Comparison of ENCODE assay signal across 8 cellular contexts in the genomic region with DNA sequence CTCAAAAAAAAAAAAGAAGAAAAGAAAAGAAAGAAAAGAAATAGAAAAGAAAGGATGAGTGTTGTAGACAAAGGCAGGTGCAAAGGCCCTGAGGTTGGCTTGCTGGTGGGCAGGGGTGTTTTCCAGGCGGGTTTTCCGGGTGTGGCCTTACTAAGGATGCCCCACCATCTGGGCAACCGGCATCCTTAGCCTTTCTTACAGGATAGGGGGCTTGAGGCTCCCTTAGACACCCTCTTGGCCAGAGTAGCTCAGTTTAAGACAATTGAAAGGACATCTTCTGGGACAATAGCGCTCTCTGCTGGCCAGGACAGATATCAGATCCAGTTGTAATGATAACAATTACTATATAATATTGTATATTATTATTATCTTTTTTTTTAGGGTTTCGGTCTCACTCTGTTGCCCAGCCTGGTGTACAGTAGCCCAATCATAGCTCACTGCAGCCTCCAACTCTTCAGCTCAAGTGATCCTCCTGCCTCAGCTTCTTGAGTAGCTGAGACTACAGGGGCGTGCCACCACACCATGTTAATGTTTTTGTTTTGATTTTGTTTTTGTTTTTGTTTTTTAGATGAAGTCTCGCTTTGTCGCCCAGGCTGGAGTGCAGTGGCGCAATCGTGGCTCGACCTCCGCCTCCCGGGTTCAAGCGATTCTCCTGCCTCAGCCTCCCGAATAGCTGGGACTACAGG. TPM values are rescaled to one million over a fixed set of nuclear protein-coding genes. Genes with fewer than 3 reads are reported as not detected.
A peak's percentile ranks its signal among the peaks of the same experiment; 100 is the strongest.
DNase-seq lines count a peak whose midpoint lies in the region; ATAC-seq and TF ChIP-seq lines count a peak whose summit lies in the region.

No MANE protein-coding gene starts in this region.

- 41 to 43% methylated on average over 15 of the region's 15 CpGs for WGBS in tibial nerve, 2 donors

- H3K27ac ChIP-seq in tibial nerve = no peak overlapping the region

- H3K4me1 ChIP-seq in tibial nerve = peaks cover 0 to 27% (median 14%) of the 10 kb centered on the region in 4 donors

- no peak for ATAC-seq in HG03571 (IDR thresholded peaks at IDR 0.05; ENCODE audit: unreplicated experiment)

- no peaks in the 10 kb centered on the region for H3K27me3 ChIP-seq in tibial nerve

- H3K9me3 ChIP-seq in tibial nerve = no peaks in the 10 kb centered on the region

- TF ChIP-seq CTCF in tibial nerve (IDR thresholded peaks at IDR 0.05) = peak in 4 of 5 experiments; percentile 25 to 59 (median 38)

- peaks cover 0 to 18% (median 0%) of the 10 kb centered on the region in 3 donors for H3K36me3 ChIP-seq in tibial nerve

- no peak for TF ChIP-seq POLR2A in tibial nerve (IDR thresholded peaks at IDR 0.05)

- peak; percentile 63 for DNase-seq in SIG-M5 treated with dmso at 0.1 percent for 504 hours (lab: John Stamatoyannopoulos, UW; ENCODE audit: unreplicated experiment)
- no peak for DNase-seq in SIG-M5 (lab: John Stamatoyannopoulos, UW)
- peak; percentile 30 for DNase-seq in NCI-H2196 treated with DMSO at 0.1 percent for 48 hours (lab: John Stamatoyannopoulos, UW; ENCODE audit: unreplicated experiment)
- peak; percentile 28 to 50 (median 44) for DNase-seq in activated CD4-positive, CD25-positive, alpha-beta regulatory T cell (lab: John Stamatoyannopoulos, UW)
- peak; percentile 53 for DNase-seq in central memory CD4-positive, alpha-beta T cell
- peak; percentile 44 for DNase-seq in midbrain (lab: John Stamatoyannopoulos, UW)
- DNase-seq in tibial nerve (ENCODE audit: low spot score in 2 of 2) = peak in 1 of 2 donors; percentile 68

- TF ChIP-seq EP300 in tibial nerve (IDR thresholded peaks at IDR 0.05) = no peak

- H3K4me3 ChIP-seq in tibial nerve = no peak overlapping the region

RNA-seq across cellular contexts. Expression of a gene that starts 1.4 kb away (rescaled TPM):
- 100 to 1,000 TPM in 1 of 4 donors, 10 to 100 TPM in 3; 43.7 to 134 (median 65.3) TPM for total RNA-seq in tibial nerve

RNA-seq across cellular contexts. Expression of a gene that starts 18.1 kb away (rescaled TPM):
- 100 to 1,000 TPM in 3 of 4 donors, 10 to 100 TPM in 1; 99.4 to 220 (median 140) TPM for total RNA-seq in tibial nerve

RNA-seq across cellular contexts. Expression of a gene that starts 45.6 kb away (rescaled TPM):
- total RNA-seq in tibial nerve = 100 to 1,000 TPM; 109 to 166 (median 127) TPM
